1 cellular context compared by ENCODE assay signal in the genomic region with DNA sequence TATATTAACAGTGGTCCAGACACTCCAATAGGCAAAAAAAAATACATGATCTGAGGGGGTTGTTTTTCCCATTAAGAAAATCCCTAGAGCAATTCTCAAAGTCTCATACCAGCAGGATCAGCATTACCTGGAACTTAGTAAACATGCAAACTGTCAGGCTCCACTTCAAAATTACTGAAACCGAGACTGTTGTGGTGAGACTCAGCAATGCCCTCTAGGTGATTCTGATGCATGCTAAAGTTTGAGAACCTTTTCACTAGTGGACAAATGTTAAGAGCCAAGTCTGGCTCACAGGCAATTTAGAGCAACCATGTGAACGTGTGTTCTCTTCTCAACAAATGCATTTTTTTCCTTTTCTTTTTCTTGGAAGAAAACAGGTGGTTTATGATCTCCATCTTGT.
TF ChIP-seq lines count a peak whose summit lies in the region.

No MANE protein-coding gene starts in this region.

TF ChIP-seq in SK-N-SH treated with all-trans-retinoic acid at 6 μM for 48 hours, 23 proteins besides CTCF, POLR2A, EP300 and RAD21 (continued from another document):
- TF ChIP-seq, protein P1, sequence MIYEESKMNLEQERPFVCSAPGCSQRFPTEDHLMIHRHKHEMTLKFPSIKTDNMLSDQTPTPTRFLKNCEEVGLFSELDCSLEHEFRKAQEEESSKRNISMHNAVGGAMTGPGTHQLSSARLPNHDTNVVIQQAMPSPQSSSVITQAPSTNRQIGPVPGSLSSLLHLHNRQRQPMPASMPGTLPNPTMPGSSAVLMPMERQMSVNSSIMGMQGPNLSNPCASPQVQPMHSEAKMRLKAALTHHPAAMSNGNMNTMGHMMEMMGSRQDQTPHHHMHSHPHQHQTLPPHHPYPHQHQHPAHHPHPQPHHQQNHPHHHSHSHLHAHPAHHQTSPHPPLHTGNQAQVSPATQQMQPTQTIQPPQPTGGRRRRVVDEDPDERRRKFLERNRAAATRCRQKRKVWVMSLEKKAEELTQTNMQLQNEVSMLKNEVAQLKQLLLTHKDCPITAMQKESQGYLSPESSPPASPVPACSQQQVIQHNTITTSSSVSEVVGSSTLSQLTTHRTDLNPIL (CRISPR knock-in tag; IDR thresholded peaks at IDR 0.05; ENCODE audit: low read depth) = no peak
- TF ChIP-seq PPARA (CRISPR knock-in tag; IDR thresholded peaks at IDR 0.05; ENCODE audit: borderline replicate concordance) = no peak
